Comparison of ENCODE assay signal across 1 cellular context in genomic region chr22:21613553-21614233, GRCh38.
TF ChIP-seq lines count a peak whose summit lies in the region.

No MANE protein-coding gene starts in this region.

TF ChIP-seq in GM12891, 5 proteins besides CTCF, POLR2A, EP300 and RAD21:
- no peak for TF ChIP-seq POLR2AphosphoS5 (IDR thresholded peaks at IDR 0.05; ENCODE audit: low read depth, low read length)
- TF ChIP-seq POU2F2 (IDR thresholded peaks at IDR 0.05; ENCODE audit: low read depth, low read length): no peak
- TF ChIP-seq PAX5 (IDR thresholded peaks at IDR 0.05; ENCODE audit: insufficient read depth, low read length, severe bottlenecking): no peak
- TF ChIP-seq SPI1 (IDR thresholded peaks at IDR 0.05; ENCODE audit: low read depth, low read length): no peak
- no peak for TF ChIP-seq TAF1 (IDR thresholded peaks at IDR 0.05; ENCODE audit: low read depth, low read length)
